In the genomic region with DNA sequence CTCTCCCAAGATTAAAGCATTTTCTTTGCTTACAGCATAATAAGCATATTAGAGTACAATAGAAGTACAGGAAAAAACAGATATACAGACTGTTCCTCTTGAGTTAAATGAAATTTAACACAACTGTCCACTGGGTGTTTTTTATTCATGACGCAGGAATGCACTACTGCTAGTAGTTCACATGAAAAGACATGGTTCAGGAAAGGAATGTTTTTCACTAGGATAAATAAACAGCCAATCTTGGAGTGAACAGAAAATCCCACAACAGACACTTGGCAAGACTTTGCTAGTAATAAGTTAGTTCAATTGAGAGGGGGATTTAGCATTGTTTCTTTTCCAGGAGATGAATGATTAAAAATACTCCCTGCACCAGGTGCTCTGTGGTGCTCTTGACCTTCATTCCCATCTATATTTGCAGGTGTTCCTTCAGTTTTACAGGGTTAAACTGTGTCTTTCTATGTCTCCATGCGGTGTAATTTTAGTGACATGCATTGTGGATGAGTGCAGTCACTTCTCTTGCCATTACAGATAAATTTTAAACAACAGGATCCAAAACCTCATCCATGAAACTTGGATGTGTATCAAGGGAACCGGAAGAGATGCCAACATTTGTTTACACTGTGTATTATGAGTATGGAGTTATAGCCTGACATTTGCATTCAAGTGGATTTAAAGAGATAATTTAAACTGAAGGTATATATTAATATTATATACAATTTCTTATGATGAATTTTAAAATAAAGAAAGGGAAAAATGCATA, we compare ENCODE assay signal across 16 cellular contexts.
"Had no signal": no experiment of that assay in that cellular context is flagged by ENCODE, and none has a peak within 500 bp of the region (broad histone marks: within the 10 kb centered on the region; RNA-seq: fewer than 3 reads in every experiment).

No MANE protein-coding gene starts in this region.

- H3K27ac ChIP-seq: dorsolateral prefrontal cortex, gastroesophageal sphincter, heart right ventricle, parathyroid adenoma, tibial artery had no signal

- H3K4me1 ChIP-seq: gastroesophageal sphincter, heart right ventricle, parathyroid adenoma, tibial artery had no signal

- H3K4me3 ChIP-seq: dorsolateral prefrontal cortex, gastroesophageal sphincter, heart right ventricle, lung, tibial artery had no signal

- DNase-seq: activated CD4-positive, alpha-beta T cell treated with anti-CD3 and anti-CD28 coated beads, Interleukin-2, amount 50 U/mL, for 1 hour; activated CD8-positive, alpha-beta memory T cell treated with anti-CD3 and anti-CD28 coated beads for 24 hours; activated gamma-delta T cell treated with Interleukin-2 at 50 U/mL for 16 hours; dorsolateral prefrontal cortex; erythroblast; heart right ventricle; left cardiac atrium; midbrain; naive B cell; retina; stimulated activated CD4-positive, alpha-beta T cell treated with anti-CD3 and anti-CD28 coated beads, Interleukin-4, amount 100 ng/mL, for 1 hour; stimulated activated naive B cell treated with anti-CD40 and anti-IgM and Interleukin-4, amounts not matched to agents 10 μg/mL and 1 μg/mL and 100 μg/mL, for 72 hours; tibial artery had no signal

- H3K36me3 ChIP-seq: gastroesophageal sphincter, heart right ventricle, tibial artery had no signal

- H3K9me3 ChIP-seq: gastroesophageal sphincter, tibial artery had no signal

- H3K27me3 ChIP-seq: dorsolateral prefrontal cortex, gastroesophageal sphincter, heart right ventricle, tibial artery had no signal
